Comparison of ENCODE assay signal across 19 cellular contexts in the genomic region with DNA sequence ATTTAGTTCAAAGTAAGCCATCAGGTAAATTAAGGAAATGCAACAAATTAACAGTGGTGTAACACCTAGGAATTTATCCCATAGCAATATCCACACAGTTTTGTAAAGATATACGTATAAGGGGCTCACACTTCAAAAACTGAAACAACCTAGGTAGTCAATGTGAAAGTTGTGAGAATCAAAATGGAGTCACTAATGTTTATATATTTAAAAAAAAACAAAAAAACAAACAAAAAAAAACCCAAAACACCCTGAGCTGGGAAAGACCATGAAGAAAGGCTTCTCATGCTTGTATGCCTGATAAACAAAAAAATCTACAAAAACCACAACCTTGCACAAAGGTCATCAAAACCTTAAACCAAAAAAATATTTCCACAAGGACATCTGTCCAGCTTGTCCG. TPM values are rescaled to one million over a fixed set of nuclear protein-coding genes. Genes with fewer than 3 reads are reported as not detected.
DNase-seq lines count a peak whose midpoint lies in the region; ATAC-seq and TF ChIP-seq lines count a peak whose summit lies in the region.
"Had no signal": no experiment of that assay in that cellular context is flagged by ENCODE, and none has a peak within 500 bp of the region (broad histone marks: within the 10 kb centered on the region; RNA-seq: fewer than 3 reads in every experiment).

No MANE protein-coding gene starts in this region.

- H3K27me3 ChIP-seq in endocrine pancreas (ENCODE audit: control insufficient read depth, insufficient read depth, low read length) = no peaks in the 10 kb centered on the region
- H3K27me3 ChIP-seq: BLaER1 had no signal

- ATAC-seq in T-helper 17 cell = no peak
- ATAC-seq in HG02623 (IDR thresholded peaks at IDR 0.05; ENCODE audit: unreplicated experiment) = no peak
- ATAC-seq: HCT116, HepG2 had no signal

- no peak overlapping the region for H3K9ac ChIP-seq in endocrine pancreas (ENCODE audit: control insufficient read depth, insufficient read depth, low read length)
- H3K9ac ChIP-seq: BLaER1 had no signal

- peak overlapping the region; percentile 10 for H3K4me3 ChIP-seq in endocrine pancreas (ENCODE audit: control insufficient read depth, insufficient read depth, low read length)
- H3K4me3 ChIP-seq: BLaER1 had no signal

- TF ChIP-seq CTCF in type B pancreatic cell (conservative IDR thresholded peaks at IDR 0.05) = no peak

- peaks cover 25% of the 10 kb centered on the region for H3K4me1 ChIP-seq in endocrine pancreas (ENCODE audit: control insufficient read depth, insufficient read depth, low read length)
- H3K4me1 ChIP-seq: BLaER1 had no signal

- H3K9me3 Mint-ChIP-seq in activated naive CD4-positive, alpha-beta T cell treated with anti-CD3 and anti-CD28 coated beads, Interleukin-2, amount 50 U/mL, for 24 hours = no peaks in the 10 kb centered on the region
- no peaks in the 10 kb centered on the region for H3K9me3 Mint-ChIP-seq in type B pancreatic cell
- H3K9me3 Mint-ChIP-seq: CD4-positive, alpha-beta memory T cell; HFFc6 had no signal

- peaks cover 26% of the 10 kb centered on the region for H3K4me1 Mint-ChIP-seq in activated naive CD4-positive, alpha-beta T cell treated with anti-CD3 and anti-CD28 coated beads, Interleukin-2, amount 50 U/mL, for 24 hours
- H3K4me1 Mint-ChIP-seq in T-helper 17 cell (peaks cover 27% of the 10 kb centered on the region), type B pancreatic cell (ENCODE audit: unreplicated experiment) (no peaks in the 10 kb centered on the region)

- H3K27me3 Mint-ChIP-seq in activated naive CD4-positive, alpha-beta T cell treated with anti-CD3 and anti-CD28 coated beads, Interleukin-2, amount 50 U/mL, for 24 hours = no peaks in the 10 kb centered on the region
- no peaks in the 10 kb centered on the region for H3K27me3 Mint-ChIP-seq in T-helper 17 cell
- H3K27me3 Mint-ChIP-seq in type B pancreatic cell = no peaks in the 10 kb centered on the region
- H3K27me3 Mint-ChIP-seq: CD4-positive, alpha-beta memory T cell had no signal

- H3K27ac Mint-ChIP-seq in activated naive CD4-positive, alpha-beta T cell treated with anti-CD3 and anti-CD28 coated beads, Interleukin-2, amount 50 U/mL, for 24 hours = peak overlapping the region; percentile 6
- H3K27ac Mint-ChIP-seq in T-helper 17 cell = peak overlapping the region; percentile 61
- H3K27ac Mint-ChIP-seq in type B pancreatic cell = peak overlapping the region; percentile 5
- H3K27ac Mint-ChIP-seq: HFFc6 had no signal

- H3K4me3 Mint-ChIP-seq in activated naive CD4-positive, alpha-beta T cell treated with anti-CD3 and anti-CD28 coated beads, Interleukin-2, amount 50 U/mL, for 24 hours = no peak overlapping the region
- no peak overlapping the region for H3K4me3 Mint-ChIP-seq in T-helper 17 cell
- H3K4me3 Mint-ChIP-seq in type B pancreatic cell = no peak overlapping the region
- H3K4me3 Mint-ChIP-seq: CD14-positive monocyte; CD4-positive, alpha-beta memory T cell; HFFc6 had no signal

- H3K9me3 ChIP-seq in T-helper 17 cell (ENCODE audit: control insufficient read depth, low read length, poor library complexity, severe bottlenecking) = no peaks in the 10 kb centered on the region
- H3K9me3 ChIP-seq in endocrine pancreas (ENCODE audit: control insufficient read depth, low read length) = no peaks in the 10 kb centered on the region
- H3K9me3 ChIP-seq: BLaER1 had no signal

- H3K36me3 ChIP-seq in endocrine pancreas (ENCODE audit: control insufficient read depth, insufficient read depth, low read length) = peaks cover 3% of the 10 kb centered on the region

- peaks cover 37% of the 10 kb centered on the region for H3K36me3 Mint-ChIP-seq in activated naive CD4-positive, alpha-beta T cell treated with anti-CD3 and anti-CD28 coated beads, Interleukin-2, amount 50 U/mL, for 24 hours
- H3K36me3 Mint-ChIP-seq in T-helper 17 cell (ENCODE audit: low read depth) (peaks cover 20% of the 10 kb centered on the region), type B pancreatic cell (peaks cover 47% of the 10 kb centered on the region)

- no peak for DNase-seq in activated naive CD4-positive, alpha-beta T cell treated with anti-CD3 and anti-CD28 coated beads, Interleukin-2, amount 50 U/mL, for 16 hours
- DNase-seq in T-helper 17 cell (no peak), type B pancreatic cell (ENCODE audit: extremely low spot score, unreplicated experiment) (no peak)
- no peak for DNase-seq in activated CD8-positive, alpha-beta memory T cell treated with anti-CD3 and anti-CD28 coated beads, Interleukin-2, amount 50 U/mL, for 48 hours
- DNase-seq: 8988T; CD4-positive, alpha-beta memory T cell; DMS153; DMS79; GF-D8; GOT3; H7; HFFc6 had no signal

RNA-seq across cellular contexts. Expression of a gene that starts 35.4 kb away (rescaled TPM):
- 10 to 100 TPM; 69.2 to 74.6 TPM for total RNA-seq in T-helper 17 cell
- 69.9 and 78.1 TPM in 2 replicates for total RNA-seq in type B pancreatic cell (ENCODE audit: low replicate concordance)

RNA-seq across cellular contexts. Expression of a gene that starts 54.5 kb away (rescaled TPM):
- 1 to 10 TPM in 1 of 2 donors, under 1 TPM in 1; 0.47 to 1.0 TPM for total RNA-seq in T-helper 17 cell
- total RNA-seq in type B pancreatic cell (ENCODE audit: low replicate concordance) = 2.5 and 2.9 TPM in 2 replicates

Comparison
In these comparisons a context has a peak if more than half of its experiments do, and no peak if none do; other contexts are left out.
1. H3K27ac Mint-ChIP-seq: peak in every context shown above with its lines; median percentile 61 in T-helper 17 cell; 6 in activated naive CD4-positive, alpha-beta T cell treated with anti-CD3 and anti-CD28 coated beads, Interleukin-2, amount 50 U/mL, for 24 hours; 5 in type B pancreatic cell.